ENCODE assay signal across 20 cellular contexts in genomic region chr7:22611758-22612079, GRCh38.
DNase-seq lines count a peak whose midpoint lies in the region; ATAC-seq and TF ChIP-seq lines count a peak whose summit lies in the region.
"Had no signal": no experiment of that assay in that cellular context is flagged by ENCODE, and none has a peak within 500 bp of the region (broad histone marks: within the 10 kb centered on the region; RNA-seq: fewer than 3 reads in every experiment).

No MANE protein-coding gene starts in this region.

- intact Hi-C loops in activated CD8-positive, alpha-beta T cell treated with anti-CD3 and anti-CD28 coated beads for 36 hours (cut with micrococcal nuclease): no loop called here

- peaks cover 6% of the 10 kb centered on the region for H3K9me3 Mint-ChIP-seq in osteocyte (ENCODE audit: unreplicated experiment)
- H3K9me3 Mint-ChIP-seq in activated CD8-positive, alpha-beta T cell treated with anti-CD3 and anti-CD28 coated beads for 36 hours: no peaks in the 10 kb centered on the region
- H3K9me3 Mint-ChIP-seq: activated T-cell treated with anti-CD3 and anti-CD28 coated beads, Interleukin-2, amount 50 U/mL, for 72 hours had no signal

- H3K4me1 Mint-ChIP-seq in osteocyte (ENCODE audit: unreplicated experiment): peaks cover 25% of the 10 kb centered on the region
- H3K4me1 Mint-ChIP-seq in activated CD8-positive, alpha-beta T cell treated with anti-CD3 and anti-CD28 coated beads for 36 hours (ENCODE audit: low read depth): no peaks in the 10 kb centered on the region
- H3K4me1 Mint-ChIP-seq: CD8-positive, alpha-beta memory T cell; stimulated activated naive CD8-positive, alpha-beta T cell treated with anti-CD3 and anti-CD28 coated beads, Interleukin-15, amount 100 ng/mL, for 72 hours had no signal

- CTCF ChIA-PET in activated CD8-positive, alpha-beta T cell treated with anti-CD3 and anti-CD28 coated beads for 36 hours (lab: Charles Lee): interaction anchor here (1.2 kb wide), 1 partner anchor 115 kb away, joined by 3 read pairs; the partner anchor contains the start of gene IL6

- no peak for DNase-seq in osteocyte (ENCODE audit: extremely low spot score, unreplicated experiment)
- DNase-seq in left lobe of liver (ENCODE audit: low spot score): no peak
- DNase-seq in activated CD8-positive, alpha-beta T cell treated with anti-CD3 and anti-CD28 coated beads for 36 hours: no peak
- DNase-seq: activated T-cell treated with anti-CD3 and anti-CD28 coated beads, Interleukin-2, amount 50 U/mL, for 72 hours; CD8-positive, alpha-beta memory T cell; central memory CD4-positive, alpha-beta T cell; DMS53; dorsolateral prefrontal cortex; GF-D8; KBM-7; MV-4-11; NCI-H1694 treated with DMSO at 0.1 percent for 48 hours; SJCRH30; small intestine; stimulated activated naive CD8-positive, alpha-beta T cell treated with anti-CD3 and anti-CD28 coated beads, Interleukin-15, amount 100 ng/mL, for 72 hours had no signal

- TF ChIP-seq CTCF in osteocyte (IDR thresholded peaks at IDR 0.05): no peak
- no peak for TF ChIP-seq CTCF in activated CD8-positive, alpha-beta T cell treated with anti-CD3 and anti-CD28 coated beads for 36 hours (IDR thresholded peaks at IDR 0.05)

- H3K4me3 Mint-ChIP-seq in osteocyte (ENCODE audit: unreplicated experiment): no peak overlapping the region
- no peak overlapping the region for H3K4me3 Mint-ChIP-seq in activated CD8-positive, alpha-beta T cell treated with anti-CD3 and anti-CD28 coated beads for 36 hours
- H3K4me3 Mint-ChIP-seq: activated T-cell treated with anti-CD3 and anti-CD28 coated beads, Interleukin-2, amount 50 U/mL, for 72 hours; CD8-positive, alpha-beta memory T cell; stimulated activated naive CD8-positive, alpha-beta T cell treated with anti-CD3 and anti-CD28 coated beads, Interleukin-15, amount 100 ng/mL, for 72 hours had no signal

- peak overlapping the region; percentile 43 for H3K27ac Mint-ChIP-seq in osteocyte (ENCODE audit: unreplicated experiment)
- no peak overlapping the region for H3K27ac Mint-ChIP-seq in activated CD8-positive, alpha-beta T cell treated with anti-CD3 and anti-CD28 coated beads for 36 hours
- H3K27ac Mint-ChIP-seq: activated naive CD4-positive, alpha-beta T cell treated with anti-CD3 and anti-CD28 coated beads, Interleukin-2, amount 50 U/mL, for 72 hours; activated T-cell treated with anti-CD3 and anti-CD28 coated beads, Interleukin-2, amount 50 U/mL, for 72 hours; CD8-positive, alpha-beta memory T cell had no signal

- H3K36me3 Mint-ChIP-seq in osteocyte (ENCODE audit: unreplicated experiment): no peaks in the 10 kb centered on the region
- no peaks in the 10 kb centered on the region for H3K36me3 Mint-ChIP-seq in activated CD8-positive, alpha-beta T cell treated with anti-CD3 and anti-CD28 coated beads for 36 hours (ENCODE audit: low read depth)
- H3K36me3 Mint-ChIP-seq: CD8-positive, alpha-beta memory T cell had no signal

- ATAC-seq in GM18867 (IDR thresholded peaks at IDR 0.05; ENCODE audit: unreplicated experiment): peak; percentile 54
- ATAC-seq in GM21619 (IDR thresholded peaks at IDR 0.05; ENCODE audit: unreplicated experiment): peak; percentile 51
- ATAC-seq in HG03039 (IDR thresholded peaks at IDR 0.05; ENCODE audit: unreplicated experiment): peak; percentile 65
- no peak for ATAC-seq in left lobe of liver
- no peak for ATAC-seq in HG03442 (IDR thresholded peaks at IDR 0.05; ENCODE audit: unreplicated experiment)
- ATAC-seq in activated CD8-positive, alpha-beta T cell treated with anti-CD3 and anti-CD28 coated beads for 36 hours: no peak
- ATAC-seq: activated naive CD4-positive, alpha-beta T cell treated with anti-CD3 and anti-CD28 coated beads, Interleukin-2, amount 50 U/mL, for 72 hours; activated T-cell treated with anti-CD3 and anti-CD28 coated beads, Interleukin-2, amount 50 U/mL, for 72 hours; stimulated activated naive CD8-positive, alpha-beta T cell treated with anti-CD3 and anti-CD28 coated beads, Interleukin-15, amount 100 ng/mL, for 72 hours had no signal

- H3K27me3 Mint-ChIP-seq in osteocyte (ENCODE audit: unreplicated experiment): no peaks in the 10 kb centered on the region
- H3K27me3 Mint-ChIP-seq in activated CD8-positive, alpha-beta T cell treated with anti-CD3 and anti-CD28 coated beads for 36 hours: peaks cover 23% of the 10 kb centered on the region

- POLR2A ChIA-PET in activated CD8-positive, alpha-beta T cell treated with anti-CD3 and anti-CD28 coated beads for 36 hours (lab: Charles Lee): no interaction called here

Comparison
In these comparisons a context has a peak if more than half of its experiments do, and no peak if none do; other contexts are left out.
1. ATAC-seq: peak in GM18867 (single experiment), GM21619 (single experiment) and HG03039 (single experiment); none in left lobe of liver (single experiment), HG03442 (single experiment) and activated CD8-positive, alpha-beta T cell treated with anti-CD3 and anti-CD28 coated beads for 36 hours (single experiment).